ENCODE assay signal across 8 cellular contexts in genomic region chr11:16738198-16738948, GRCh38. TPM values are rescaled to one million over a fixed set of nuclear protein-coding genes. Genes with fewer than 3 reads are reported as not detected.
DNase-seq lines count a peak whose midpoint lies in the region; FAIRE-seq and TF ChIP-seq lines count a peak whose summit lies in the region.

Gene C11orf58, plus strand, starts transcription at chr11:16738647. Its CDS starts 132 bp downstream, at chr11:16738779.

- peak within 1 kb of the TSS; percentile 43 for H3K4ac ChIP-seq in neuronal stem cell (ENCODE audit: low read length)

- H4K91ac ChIP-seq in neuronal stem cell (ENCODE audit: low read depth, low read length, poor library complexity), result no peak within 1 kb of the TSS

- H2AK5ac ChIP-seq in neuronal stem cell (ENCODE audit: low read depth, low read length), result peak within 1 kb of the TSS; percentile 38

- no peak within 1 kb of the TSS for H3K23ac ChIP-seq in neuronal stem cell (ENCODE audit: low read depth, low read length, poor library complexity)

- H3K27ac ChIP-seq in neuronal stem cell (replicated peaks; ENCODE audit: low read length), result peak within 1 kb of the TSS; percentile 58

- H3K9me3 ChIP-seq in neuronal stem cell (replicated peaks in 1 of 2; ENCODE audit: control insufficient read depth in 2 of 2, insufficient read depth in 1 of 2, low read depth in 1 of 2, low read length in 2 of 2), result peaks cover 3 to 23% of the 10 kb centered on the region in 2 donors

- peak within 1 kb of the TSS; percentile 85 for H3K27ac Mint-ChIP-seq in activated naive CD4-positive, alpha-beta T cell treated with anti-CD3 and anti-CD28 coated beads for 36 hours

- DNase-seq in GM03348 (ENCODE audit: low spot score), result peak; percentile 95
- DNase-seq in HFF-Myc (ENCODE audit: extremely low read depth, low read depth), result peak; percentile 91
- DNase-seq in NAMALWA (ENCODE audit: low spot score), result peak; percentile 98
- DNase-seq in SK-N-DZ (ENCODE audit: low spot score), result peak; percentile 97
- peak; percentile 97 for DNase-seq in activated naive CD4-positive, alpha-beta T cell treated with anti-CD3 and anti-CD28 coated beads for 36 hours
- peak; percentile 67 to 82 for DNase-seq in frontal cortex (ENCODE audit: low spot score in 2 of 2)
- peak; percentile 96 for DNase-seq in neuronal stem cell (ENCODE audit: low spot score)

- FAIRE-seq in frontal cortex (lab: Jason Lieb, UNC), result peak; percentile 62

- H3K4me3 ChIP-seq in HFF-Myc (replicated peaks; ENCODE audit: low read depth, low read length) (peak within 1 kb of the TSS; percentile 76), neuronal stem cell (ENCODE audit: low read length in 2 of 2) (peak within 1 kb of the TSS; percentile 86 to 89)

- H2BK120ac ChIP-seq in neuronal stem cell (ENCODE audit: low read depth, low read length), result no peak within 1 kb of the TSS

- peak within 1 kb of the TSS; percentile 58 for H3K4me2 ChIP-seq in neuronal stem cell (ENCODE audit: insufficient read depth, low read length, poor library complexity, severe bottlenecking)

- H3K4me1 Mint-ChIP-seq in activated naive CD4-positive, alpha-beta T cell treated with anti-CD3 and anti-CD28 coated beads for 36 hours (ENCODE audit: low read depth), result peaks cover 22% of the 10 kb centered on the region

- peak within 1 kb of the TSS; percentile 92 for H3K18ac ChIP-seq in neuronal stem cell (ENCODE audit: low read length)

- peaks cover 4 to 33% of the 10 kb centered on the region in 2 donors for H3K36me3 ChIP-seq in neuronal stem cell (replicated peaks in 1 of 2; ENCODE audit: control insufficient read depth in 2 of 2, insufficient read depth in 2 of 2, low read length in 2 of 2)

- no peaks in the 10 kb centered on the region for H3K4me1 ChIP-seq in neuronal stem cell (ENCODE audit: control insufficient read depth in 2 of 2, insufficient read depth in 1 of 2, low read depth in 1 of 2, low read length in 2 of 2)

- H3K79me1 ChIP-seq in neuronal stem cell (ENCODE audit: low read depth, low read length), result peaks cover 3% of the 10 kb centered on the region

- H2BK15ac ChIP-seq in neuronal stem cell (ENCODE audit: low read length), result peak within 1 kb of the TSS; percentile 34

- peak within 1 kb of the TSS; percentile 98 for H3K9ac ChIP-seq in neuronal stem cell (ENCODE audit: low read depth, low read length, poor library complexity)

- H2AFZ ChIP-seq in neuronal stem cell (ENCODE audit: low read length), result peak within 1 kb of the TSS; percentile 87

- no peaks in the 10 kb centered on the region for H3K9me3 Mint-ChIP-seq in activated naive CD4-positive, alpha-beta T cell treated with anti-CD3 and anti-CD28 coated beads for 36 hours

- no peak within 1 kb of the TSS for H4K8ac ChIP-seq in neuronal stem cell (ENCODE audit: low read depth, low read length)

- no peaks in the 10 kb centered on the region for H3K27me3 Mint-ChIP-seq in activated naive CD4-positive, alpha-beta T cell treated with anti-CD3 and anti-CD28 coated beads for 36 hours (ENCODE audit: low read depth)

- intact Hi-C loops in activated naive CD4-positive, alpha-beta T cell treated with anti-CD3 and anti-CD28 coated beads for 36 hours (cut with micrococcal nuclease), result loop anchor here (1.0 to 5.0 kb wide), 10 partner anchors 11 to 1847 kb away; partner anchors contain the start of genes NCR3LG1, NUCB2, RPS13 and SERGEF

- H3K4me3 Mint-ChIP-seq in activated naive CD4-positive, alpha-beta T cell treated with anti-CD3 and anti-CD28 coated beads for 36 hours, result peak within 1 kb of the TSS; percentile 73

- no peak within 1 kb of the TSS for H2BK5ac ChIP-seq in neuronal stem cell (ENCODE audit: low read length)

- H3K14ac ChIP-seq in neuronal stem cell (ENCODE audit: low read length), result no peak within 1 kb of the TSS

- CTCF ChIA-PET in activated naive CD4-positive, alpha-beta T cell treated with anti-CD3 and anti-CD28 coated beads for 36 hours (lab: Charles Lee), result interaction anchor here (0.6 kb wide), 1 partner anchor 12 kb away, joined by 3 read pairs; no protein-coding TSS in a partner anchor

- H3K36me3 Mint-ChIP-seq in activated naive CD4-positive, alpha-beta T cell treated with anti-CD3 and anti-CD28 coated beads for 36 hours (ENCODE audit: low read depth), result peaks cover 9% of the 10 kb centered on the region

- H2BK12ac ChIP-seq in neuronal stem cell (ENCODE audit: low read length), result no peak within 1 kb of the TSS

- WGBS in neuronal stem cell (ENCODE audit: extremely low coverage in 2 of 2, insufficient read length in 2 of 2, insufficient replicate concordance in 1 of 2), 2 donors, result no CpG with 5 or more reads among the region's 46 CpGs

- TF ChIP-seq CTCF in HFF-Myc (IDR thresholded peaks at IDR 0.05; ENCODE audit: low read depth, low read length, missing control alignments) (no peak), subcutaneous adipose tissue (IDR thresholded peaks at IDR 0.05; ENCODE audit: low read depth) (no peak)

- H3K27me3 ChIP-seq in neuronal stem cell (ENCODE audit: control insufficient read depth in 3 of 3, insufficient read depth in 3 of 3, low read depth in 1 of 3, low read length in 3 of 3), result no peaks in the 10 kb centered on the region

RNA-seq across cellular contexts. Expression of gene C11orf58, which starts in this region (rescaled TPM):
- polyA plus RNA-seq in SK-N-DZ (2014; cell fraction: cytosol; rRNA removed), result 145 and 155 TPM in 2 replicates
- 113 and 143 TPM in 2 replicates for polyA plus RNA-seq in SK-N-DZ (2014; cell fraction: nucleus; rRNA removed)
- total RNA-seq in activated naive CD4-positive, alpha-beta T cell treated with anti-CD3 and anti-CD28 coated beads for 36 hours, result 100 to 1,000 TPM; 114 to 123 TPM
- 280 TPM for total RNA-seq in frontal cortex
- polyA plus RNA-seq in neuronal stem cell (2013, experiment 1 of 2), result 205 TPM
- polyA plus RNA-seq in neuronal stem cell (2013, experiment 2 of 2), result 208 TPM
- 100 to 1,000 TPM; 163 to 202 (median 187) TPM for total RNA-seq in subcutaneous adipose tissue

Comparison
In these comparisons a context has a peak if more than half of its experiments do, and no peak if none do; other contexts are left out.
1. Peak in every context shown above with its lines: DNase-seq, H3K4me3 ChIP-seq and H3K27ac ChIP-seq.